ENCODE assay signal across 13 cellular contexts in the genomic region with DNA sequence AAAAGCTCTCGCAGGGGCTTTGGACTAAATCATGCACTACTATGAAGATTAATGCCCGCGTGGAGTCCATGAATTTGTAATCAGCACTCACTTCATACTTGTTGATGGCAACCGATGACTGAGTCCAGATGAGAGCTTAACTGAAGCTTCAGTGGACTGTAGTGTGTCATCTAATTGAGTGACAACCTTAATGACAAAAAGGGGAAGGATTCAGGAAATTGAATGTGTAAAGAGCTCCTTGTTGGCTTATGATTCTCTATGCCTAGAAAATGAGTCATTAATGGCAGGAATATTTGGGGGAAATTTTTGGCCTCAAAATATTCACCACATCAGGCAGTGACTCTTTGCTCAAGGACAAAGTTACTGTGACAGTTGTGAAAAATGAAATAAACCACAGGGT. TPM values are rescaled to one million over a fixed set of nuclear protein-coding genes. Genes with fewer than 3 reads are reported as not detected.
DNase-seq lines count a peak whose midpoint lies in the region; ATAC-seq lines count a peak whose summit lies in the region.
"Had no signal": no experiment of that assay in that cellular context is flagged by ENCODE, and none has a peak within 500 bp of the region (broad histone marks: within the 10 kb centered on the region; RNA-seq: fewer than 3 reads in every experiment).

No MANE protein-coding gene starts in this region.

- H3K9me3 Mint-ChIP-seq in activated naive CD8-positive, alpha-beta T cell treated with anti-CD3 and anti-CD28 coated beads, Interleukin-2, amount 50 U/mL, for 24 hours, result no peaks in the 10 kb centered on the region
- no peaks in the 10 kb centered on the region for H3K9me3 Mint-ChIP-seq in activated naive CD8-positive, alpha-beta T cell treated with anti-CD3 and anti-CD28 coated beads for 36 hours

- H3K27me3 Mint-ChIP-seq in activated naive CD8-positive, alpha-beta T cell treated with anti-CD3 and anti-CD28 coated beads, Interleukin-2, amount 50 U/mL, for 24 hours, result peaks cover 2% of the 10 kb centered on the region
- H3K27me3 Mint-ChIP-seq in activated naive CD8-positive, alpha-beta T cell treated with anti-CD3 and anti-CD28 coated beads for 36 hours, result no peaks in the 10 kb centered on the region

- H3K4me1 Mint-ChIP-seq in activated naive CD8-positive, alpha-beta T cell treated with anti-CD3 and anti-CD28 coated beads, Interleukin-2, amount 50 U/mL, for 24 hours, result peaks cover 9% of the 10 kb centered on the region
- H3K4me1 Mint-ChIP-seq in activated naive CD8-positive, alpha-beta T cell treated with anti-CD3 and anti-CD28 coated beads for 36 hours, result peaks cover 9% of the 10 kb centered on the region

- no peak for DNase-seq in activated naive CD8-positive, alpha-beta T cell treated with anti-CD3 and anti-CD28 coated beads, Interleukin-2, amount 50 U/mL, for 24 hours
- DNase-seq in activated naive CD8-positive, alpha-beta T cell treated with anti-CD3 and anti-CD28 coated beads for 36 hours, result no peak
- DNase-seq in KBM-7, result peak; percentile 32
- no peak for DNase-seq in LoVo (ENCODE audit: low spot score)
- no peak for DNase-seq in HuH-7.5 (ENCODE audit: low spot score)
- no peak for DNase-seq in stimulated activated naive CD4-positive, alpha-beta T cell (lab: John Stamatoyannopoulos, UW)
- no peak for DNase-seq in Right ventricle myocardium superior
- DNase-seq: activated CD4-positive, alpha-beta T cell treated with anti-CD3 and anti-CD28 coated beads, Interleukin-2, amount 50 U/mL, for 4 hours; dorsolateral prefrontal cortex; NCI-H1105 treated with DMSO at 0.1 percent for 48 hours; Peyer's patch; sigmoid colon had no signal

- no peaks in the 10 kb centered on the region for H3K36me3 Mint-ChIP-seq in activated naive CD8-positive, alpha-beta T cell treated with anti-CD3 and anti-CD28 coated beads, Interleukin-2, amount 50 U/mL, for 24 hours (ENCODE audit: low read depth)
- H3K36me3 Mint-ChIP-seq in activated naive CD8-positive, alpha-beta T cell treated with anti-CD3 and anti-CD28 coated beads for 36 hours, result no peaks in the 10 kb centered on the region

- H3K4me3 Mint-ChIP-seq in activated naive CD8-positive, alpha-beta T cell treated with anti-CD3 and anti-CD28 coated beads, Interleukin-2, amount 50 U/mL, for 24 hours, result no peak overlapping the region
- H3K4me3 Mint-ChIP-seq in activated naive CD8-positive, alpha-beta T cell treated with anti-CD3 and anti-CD28 coated beads for 36 hours, result no peak overlapping the region

- no peak overlapping the region for H3K27ac Mint-ChIP-seq in activated naive CD8-positive, alpha-beta T cell treated with anti-CD3 and anti-CD28 coated beads, Interleukin-2, amount 50 U/mL, for 24 hours
- H3K27ac Mint-ChIP-seq in activated naive CD8-positive, alpha-beta T cell treated with anti-CD3 and anti-CD28 coated beads for 36 hours, result no peak overlapping the region

- in situ Hi-C loops in KBM-7 (cut with MboI; ENCODE audit: low pct_unique_long_range_greater_than_20kb, low sequenced_read_pairs), result loop anchor here (25.0 kb wide), 1 partner anchor 493 kb away; the partner anchor contains the start of gene TSHR

- ATAC-seq in activated naive CD8-positive, alpha-beta T cell treated with anti-CD3 and anti-CD28 coated beads, Interleukin-2, amount 50 U/mL, for 24 hours, result peak; percentile 60
- peak; percentile 21 for ATAC-seq in HG02678 (IDR thresholded peaks at IDR 0.05; ENCODE audit: unreplicated experiment)
- ATAC-seq in Right ventricle myocardium superior (ENCODE audit: poor library complexity), result no peak

- intact Hi-C loops in Right ventricle myocardium superior (cut with DNase I), result no loop called here

RNA-seq across cellular contexts. Expression of gene STON2, which starts 55.2 kb away (rescaled TPM):
- under 1 TPM; 0.30 to 0.37 TPM for total RNA-seq in activated naive CD8-positive, alpha-beta T cell treated with anti-CD3 and anti-CD28 coated beads for 36 hours
- 12.0 TPM for total RNA-seq in Right ventricle myocardium superior
